ENCODE assay signal across 21 cellular contexts in the genomic region with DNA sequence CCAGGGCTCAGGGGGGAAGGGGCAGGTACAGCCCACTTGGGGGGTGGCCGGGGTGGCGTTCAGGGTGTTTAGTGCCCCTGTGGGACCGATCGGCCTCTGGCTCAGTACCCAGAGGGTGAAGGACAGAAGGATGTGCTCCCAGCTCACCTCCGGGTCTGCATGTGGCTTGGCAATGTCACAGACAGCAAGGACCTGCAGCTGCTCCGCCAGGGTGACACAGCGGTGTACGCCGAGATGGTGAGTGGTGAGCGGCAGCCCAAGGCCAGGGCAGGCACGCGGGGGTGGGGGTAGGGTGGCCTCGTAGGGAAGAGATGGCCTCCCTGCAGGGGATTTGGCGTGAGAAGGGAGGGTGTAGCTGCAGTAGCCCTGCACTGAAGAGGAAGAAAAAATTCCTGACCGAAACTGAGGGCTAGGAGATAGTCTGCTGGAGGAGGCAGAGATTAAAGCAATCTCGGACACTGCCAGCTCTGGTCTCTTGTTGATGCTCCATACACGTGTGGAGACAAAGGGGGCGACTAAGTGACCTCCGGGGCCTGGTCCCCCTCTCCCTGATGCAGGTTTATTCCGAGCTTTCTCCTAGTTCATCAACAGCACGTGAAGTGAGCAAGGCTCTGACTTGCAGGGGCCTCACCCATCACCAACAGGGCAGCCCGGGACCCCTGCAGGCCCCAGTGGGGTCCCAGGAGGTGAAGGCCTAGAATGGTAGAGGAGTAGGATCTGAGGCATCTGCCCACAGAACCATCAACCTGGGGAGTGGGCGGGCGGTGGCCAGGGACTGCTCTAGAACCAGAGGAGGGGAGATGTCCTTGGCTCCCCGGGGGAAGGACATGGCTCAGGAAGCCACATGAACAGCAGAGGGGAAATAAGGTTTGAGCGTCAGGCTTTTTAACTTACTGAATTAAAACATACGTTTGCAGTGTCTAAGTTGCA. TPM values are rescaled to one million over a fixed set of nuclear protein-coding genes. Genes with fewer than 3 reads are reported as not detected.
DNase-seq lines count a peak whose midpoint lies in the region; ATAC-seq, FAIRE-seq and TF ChIP-seq lines count a peak whose summit lies in the region.
"Had no signal": no experiment of that assay in that cellular context is flagged by ENCODE, and none has a peak within 500 bp of the region (broad histone marks: within the 10 kb centered on the region; RNA-seq: fewer than 3 reads in every experiment).

No MANE protein-coding gene starts in this region.

- H3K36me3 ChIP-seq in body of pancreas (replicated peaks in 1 of 2; ENCODE audit: insufficient read depth in 1 of 2, low read depth in 2 of 2) (no peaks in the 10 kb centered on the region), pancreas (no peaks in the 10 kb centered on the region), MG63 (no peaks in the 10 kb centered on the region), ascending aorta (no peaks in the 10 kb centered on the region)
- H3K36me3 ChIP-seq: SJCRH30 had no signal

- intact Hi-C loops in body of pancreas (cut with DNase I), result no loop called here
- intact Hi-C loops in pancreas (cut with DNase I), result no loop called here
- intact Hi-C loops in ascending aorta (cut with DNase I), result no loop called here

- DNase-seq in SHP77 (lab: John Stamatoyannopoulos, UW) (peak; percentile 19 to 27), SHP77 treated with DMSO at 0.1 percent for 48 hours (lab: John Stamatoyannopoulos, UW) (no peak), HTR-8/SVneo (ENCODE audit: insufficient read length, low spot score) (no peak), body of pancreas (peak in 3 of 4 donors; percentile 26 to 48 (median 46)), pancreas (peak in 1 of 6 donors; percentile 46), MG63 (no peak), ascending aorta (ENCODE audit: low spot score in 2 of 2) (no peak)
- DNase-seq: CD4-positive, alpha-beta T cell; GF-D8; GM23248; NCI-H1417 treated with DMSO at 0.1 percent for 48 hours; NCI-H187 treated with DMSO at 0.1 percent for 48 hours; NCI-H2227 treated with DMSO at 0.1 percent for 48 hours; NCI-H510A treated with DMSO at 0.1 percent for 48 hours; NCI-H774 had no signal

- no peaks in the 10 kb centered on the region for H3K27me3 ChIP-seq in body of pancreas
- H3K27me3 ChIP-seq in pancreas, result no peaks in the 10 kb centered on the region
- no peaks in the 10 kb centered on the region for H3K27me3 ChIP-seq in MG63
- no peaks in the 10 kb centered on the region for H3K27me3 ChIP-seq in ascending aorta
- H3K27me3 ChIP-seq: SJCRH30 had no signal

- WGBS in body of pancreas, 2 donors, result 49 to 69% methylated on average over 23 to 27 of the region's 27 CpGs
- WGBS in pancreas, 2 donors, result 52 to 55% methylated on average over 27 of the region's 27 CpGs

- H3K27ac ChIP-seq in body of pancreas, result no peak overlapping the region
- H3K27ac ChIP-seq in pancreas, result no peak overlapping the region
- no peak overlapping the region for H3K27ac ChIP-seq in ascending aorta
- H3K27ac ChIP-seq: 22Rv1, GM23248, KMS-11, SJCRH30 had no signal

- H3K4me1 ChIP-seq in body of pancreas (peaks cover 35% of the 10 kb centered on the region), pancreas (peaks cover 0 to 4% (median 0%) of the 10 kb centered on the region in 3 donors), ascending aorta (no peaks in the 10 kb centered on the region)

- TF ChIP-seq POLR2A in body of pancreas (IDR thresholded peaks at IDR 0.05), result no peak

- H3K9me3 ChIP-seq in body of pancreas (no peaks in the 10 kb centered on the region), pancreas (no peaks in the 10 kb centered on the region), MG63 (no peaks in the 10 kb centered on the region), ascending aorta (no peaks in the 10 kb centered on the region)
- H3K9me3 ChIP-seq: SJCRH30 had no signal

- peak; percentile 51 for ATAC-seq in body of pancreas
- peak in 3 of 4 donors; percentile 35 to 50 (median 42) for ATAC-seq in pancreas
- ATAC-seq in HG02798 (IDR thresholded peaks at IDR 0.05; ENCODE audit: poor library complexity, unreplicated experiment), result no peak

- no peak overlapping the region for H3K4me3 ChIP-seq in body of pancreas
- H3K4me3 ChIP-seq in pancreas, result no peak overlapping the region
- no peak overlapping the region for H3K4me3 ChIP-seq in MG63
- H3K4me3 ChIP-seq in ascending aorta, result no peak overlapping the region
- H3K4me3 ChIP-seq: GM23248, SJCRH30 had no signal

- peak; percentile 87 for FAIRE-seq in HTR-8/SVneo (lab: Jason Lieb, UNC)
- no peak for FAIRE-seq in pancreas (lab: Jason Lieb, UNC)
- FAIRE-seq: GM19239 had no signal

- no peak for TF ChIP-seq CTCF in body of pancreas (IDR thresholded peaks at IDR 0.05)
- TF ChIP-seq CTCF in pancreas (IDR thresholded peaks at IDR 0.05), result no peak
- TF ChIP-seq CTCF in ascending aorta (IDR thresholded peaks at IDR 0.05), result no peak

RNA-seq across cellular contexts. Expression of gene FER1L5, which starts 45.4 kb away (rescaled TPM):
- 1 to 10 TPM in 1 of 2 donors, under 1 TPM in 1; 0.78 to 3.6 TPM for total RNA-seq in body of pancreas
- 1 to 10 TPM in 3 of 6 donors, under 1 TPM in 3; 0.93 to 1.5 (median 1.2) TPM for total RNA-seq in pancreas
- polyA plus RNA-seq in pancreas, result 1 to 10 TPM; 1.2 to 3.2 TPM
- total RNA-seq in MG63 (2014; rRNA removed; shearing (Covaris generic); ENCODE audit: low replicate concordance), result not detected in 2 replicates
- total RNA-seq in ascending aorta, result not detected
- total RNA-seq: CD4-positive, alpha-beta T cell; RPMI7951 had no signal

RNA-seq across cellular contexts. Expression of gene KANSL3, which starts 49.9 kb away (rescaled TPM):
- total RNA-seq in body of pancreas (10 to 100 TPM; 36.6 to 50.4 TPM), pancreas (10 to 100 TPM; 14.8 to 28.9 (median 18.2) TPM), ascending aorta (56.1 TPM)
- 10 to 100 TPM; 20.0 to 27.8 TPM for polyA plus RNA-seq in pancreas
- 23.9 and 34.5 TPM in 2 replicates for total RNA-seq in MG63 (2014; rRNA removed; shearing (Covaris generic); ENCODE audit: low replicate concordance)

RNA-seq across cellular contexts. Expression of gene LMAN2L, which starts 51.9 kb away (rescaled TPM):
- 1 to 10 TPM; 6.6 to 7.8 TPM for total RNA-seq in body of pancreas
- 10 to 100 TPM in 1 of 6 donors, 1 to 10 TPM in 5; 5.4 to 15.8 (median 6.8) TPM for total RNA-seq in pancreas
- 10 to 100 TPM in 1 of 2 donors, 1 to 10 TPM in 1; 6.8 to 12.4 TPM for polyA plus RNA-seq in pancreas
- total RNA-seq in MG63 (2014; rRNA removed; shearing (Covaris generic); ENCODE audit: low replicate concordance), result 28.5 and 32.0 TPM in 2 replicates
- total RNA-seq in ascending aorta, result 9.5 TPM

Comparison
In these comparisons a context has a peak if more than half of its experiments do, and no peak if none do; other contexts are left out.
1. DNase-seq: peak in SHP77 (2 of 2) and body of pancreas (3 of 4); none in SHP77 treated with DMSO at 0.1 percent for 48 hours (single experiment), HTR-8/SVneo (single experiment), MG63 (single experiment) and ascending aorta (0 of 2).